8 cellular contexts compared by ENCODE assay signal in genomic region chr2:132146774-132147173, GRCh38. TPM values are rescaled to one million over a fixed set of nuclear protein-coding genes. Genes with fewer than 3 reads are reported as not detected.
DNase-seq lines count a peak whose midpoint lies in the region; ATAC-seq and TF ChIP-seq lines count a peak whose summit lies in the region.
"Not testable (repeated sequence)": the region's sequence is repeated elsewhere in the genome, so short reads cannot be mapped to it uniquely, and the experiment has no call there.

No MANE protein-coding gene starts in this region.

- 2 to 8% (median 4%) methylated on average over 4 of the region's 4 CpGs for WGBS in adrenal gland, 4 donors

- intact Hi-C loops in adrenal gland (cut with DNase I) = not testable (repeated sequence)

- H3K9me3 ChIP-seq in adrenal gland (replicated peaks in 1 of 3) = not testable (repeated sequence)

- not testable (repeated sequence) for H3K36me3 ChIP-seq in GM23338 (ENCODE audit: insufficient read depth); adrenal gland (replicated peaks in 1 of 2)

- H2AFZ ChIP-seq in GM23338 = not testable (repeated sequence)

- not testable (repeated sequence) for H3K27me3 Mint-ChIP-seq in GM23338 (ENCODE audit: insufficient read depth, low read depth, poor library complexity)

- not testable (repeated sequence) for H3F3A ChIP-seq in GM23338 (replicated peaks; ENCODE audit: low read depth)

- H4K20me1 ChIP-seq in GM23338 (replicated peaks; ENCODE audit: insufficient read depth) = not testable (repeated sequence)

- H3K9me3 Mint-ChIP-seq in GM23338 = not testable (repeated sequence)

- H3K4me2 ChIP-seq in GM23338 = not testable (repeated sequence)

- H3K27me3 ChIP-seq in GM23338 (ENCODE audit: insufficient read depth); adrenal gland: not testable (repeated sequence)

- not testable (repeated sequence) for H3K4me1 ChIP-seq in GM23338 (ENCODE audit: insufficient read depth); adrenal gland (replicated peaks in 1 of 2)

- not testable (repeated sequence) for TF ChIP-seq POLR2A in adrenal gland (IDR thresholded peaks at IDR 0.05)

- H3K79me2 ChIP-seq in GM23338 (replicated peaks; ENCODE audit: insufficient read depth) = not testable (repeated sequence)

- peak; percentile 66 for DNase-seq in Ammon's horn (ENCODE audit: low spot score)
- peak; percentile 86 for DNase-seq in GM23338 (ENCODE audit: low spot score)
- DNase-seq in NCI-H1694 treated with DMSO at 0.1 percent for 48 hours (lab: John Stamatoyannopoulos, UW) = peak; percentile 58
- DNase-seq in SHP77 (lab: John Stamatoyannopoulos, UW) = peak; percentile 7 to 16
- DNase-seq in adrenal gland = peak; percentile 22 to 81 (median 55)
- DNase-seq in fibroblast of villous mesenchyme (ENCODE audit: low read depth) = peak; percentile 44
- peak; percentile 46 to 59 for DNase-seq in lung microvascular endothelial cell (ENCODE audit: low read depth in 2 of 2)
- DNase-seq in stimulated activated CD4-positive, alpha-beta T cell treated with anti-CD3 and anti-CD28 coated beads, Interleukin-1b, Interleukin-23, amount 100 ng/mL, for 48 hours = peak; percentile 6

- not testable (repeated sequence) for ATAC-seq in GM23338

- not testable (repeated sequence) for H3K27ac ChIP-seq in GM23338 (ENCODE audit: low read depth); adrenal gland

- H3K4me3 ChIP-seq in GM23338; adrenal gland; fibroblast of villous mesenchyme (ENCODE audit: low read depth, low read length): not testable (repeated sequence)

- H3K27ac Mint-ChIP-seq in GM23338 = not testable (repeated sequence)

- H3K9me2 ChIP-seq in GM23338 (ENCODE audit: insufficient read depth) = not testable (repeated sequence)

- H3K4me3 Mint-ChIP-seq in GM23338 = not testable (repeated sequence)

- not testable (repeated sequence) for H3K4me1 Mint-ChIP-seq in GM23338

- peak; percentile 67 to 73 for TF ChIP-seq CTCF in GM23338 (conservative IDR thresholded peaks at IDR 0.05; ENCODE audit: low read depth in 2 of 2)
- TF ChIP-seq CTCF in adrenal gland (IDR thresholded peaks at IDR 0.05) = peak; percentile 48 to 75 (median 62)
- TF ChIP-seq CTCF in fibroblast of villous mesenchyme (IDR thresholded peaks at IDR 0.05; ENCODE audit: insufficient read depth, low read depth, low read length) = peak; percentile 51

- not testable (repeated sequence) for H3K36me3 Mint-ChIP-seq in GM23338 (ENCODE audit: low read depth)

RNA-seq across cellular contexts. Expression of gene ANKRD30BL, which starts 15.0 kb away (rescaled TPM):
- 0.17 and 0.62 TPM in 2 replicates for total RNA-seq in GM23338 (2014; rRNA removed; shearing (Covaris generic))
- polyA plus RNA-seq in GM23338 (2016; fragmentation: Nextera tagmentation; extraction: Ambion mirVana) (0.23 and 0.26 TPM in 2 replicates), adrenal gland (under 1 TPM in 2 of 3 donors, not detected in 1; 0.13 to 0.24 TPM)
- total RNA-seq in adrenal gland (under 1 TPM in 1 of 8 donors, not detected in 7; 0.14 TPM), fibroblast of villous mesenchyme (not detected in 2 replicates), lung microvascular endothelial cell (not detected in 2 replicates)

Comparison
In these comparisons a context has a peak if more than half of its experiments do, and no peak if none do; other contexts are left out.
1. DNase-seq: peak in every context shown above with its lines; median percentile 86 in GM23338; 66 in Ammon's horn; 58 in NCI-H1694 treated with DMSO at 0.1 percent for 48 hours; 55 in adrenal gland; 52 in lung microvascular endothelial cell; 44 in fibroblast of villous mesenchyme; 12 in SHP77; 6 in stimulated activated CD4-positive, alpha-beta T cell treated with anti-CD3 and anti-CD28 coated beads, Interleukin-1b, Interleukin-23, amount 100 ng/mL, for 48 hours.